Comparison of ENCODE assay signal across 8 cellular contexts in genomic region chr5:74127377-74128338, GRCh38.
DNase-seq lines count a peak whose midpoint lies in the region; ATAC-seq and TF ChIP-seq lines count a peak whose summit lies in the region.

No MANE protein-coding gene starts in this region.

- H3K4me1 Mint-ChIP-seq in T-cell, result no peaks in the 10 kb centered on the region

- H3K36me3 ChIP-seq in H7 (replicated peaks; ENCODE audit: control insufficient read depth, insufficient read depth, low read length), result no peaks in the 10 kb centered on the region
- no peaks in the 10 kb centered on the region for H3K36me3 ChIP-seq in fibroblast of lung (ENCODE audit: control insufficient read depth, insufficient read depth, low read length)

- no peaks in the 10 kb centered on the region for H3K4me1 ChIP-seq in fibroblast of lung (ENCODE audit: control insufficient read depth, extremely low read depth, insufficient read depth, low read length)

- CTCF ChIA-PET in T-cell (lab: Charles Lee), result no interaction called here

- H3K4me3 Mint-ChIP-seq in T-cell, result no peak overlapping the region

- H3K4me2 ChIP-seq in fibroblast of lung (ENCODE audit: extremely low read depth, insufficient read depth, low read length), result peak overlapping the region; percentile 8

- no peak overlapping the region for H3K27ac ChIP-seq in fibroblast of lung (ENCODE audit: insufficient read depth, low read length)

- H2AFZ ChIP-seq in fibroblast of lung (ENCODE audit: low read length), result no peak overlapping the region

- H3K36me3 Mint-ChIP-seq in T-cell, result no peaks in the 10 kb centered on the region

- H3K4me3 ChIP-seq in H7 (ENCODE audit: insufficient read depth, low read depth, low read length), result no peak overlapping the region
- no peak overlapping the region for H3K4me3 ChIP-seq in fibroblast of lung (replicated peaks in 1 of 4; ENCODE audit: control extremely low read depth in 1 of 4, insufficient read depth in 1 of 4, low read depth in 3 of 4, low read length in 4 of 4)

- no peak overlapping the region for H3K9ac ChIP-seq in fibroblast of lung (ENCODE audit: insufficient read depth, low read length)

- H3K9me3 Mint-ChIP-seq in T-cell, result no peaks in the 10 kb centered on the region

- peaks cover 7 to 13% of the 10 kb centered on the region in 2 donors for H3K27me3 Mint-ChIP-seq in T-cell

- H4K20me1 ChIP-seq in fibroblast of lung (ENCODE audit: control insufficient read depth, extremely low read depth, insufficient read depth, low read length), result no peaks in the 10 kb centered on the region

- no peak overlapping the region for H3K27ac Mint-ChIP-seq in T-cell

- TF ChIP-seq CTCF in fibroblast of lung (conservative IDR thresholded peaks at IDR 0.05 in 1 of 2, IDR thresholded peaks at IDR 0.05 in 1 of 2; ENCODE audit: low read depth in 1 of 2, low read length in 2 of 2), result peak in 1 of 2 donors; percentile 33

- no peaks in the 10 kb centered on the region for H3K27me3 ChIP-seq in H7 (ENCODE audit: control insufficient read depth, insufficient read depth, low read length)
- no peaks in the 10 kb centered on the region for H3K27me3 ChIP-seq in fibroblast of lung (ENCODE audit: control insufficient read depth, insufficient read depth, low read length)

- ATAC-seq in T-cell (replicated peaks in 1 of 4) (no peak), GM19328 (IDR thresholded peaks at IDR 0.05; ENCODE audit: unreplicated experiment) (no peak)

- H3K9me3 ChIP-seq in fibroblast of lung (ENCODE audit: control insufficient read depth, insufficient read depth, low read depth, low read length), result no peaks in the 10 kb centered on the region

- DNase-seq in H7, result peak; percentile 33
- DNase-seq in NCI-H748 treated with DMSO at 0.1 percent for 48 hours (lab: John Stamatoyannopoulos, UW), result peak; percentile 93
- DNase-seq in fibroblast of lung (ENCODE audit: low read depth in 2 of 2), result peak; percentile 2 to 46
- DNase-seq in retina, result peak; percentile 44
- DNase-seq in T-cell, result no peak
- no peak for DNase-seq in activated naive CD4-positive, alpha-beta T cell treated with anti-CD3 and anti-CD28 coated beads, Interleukin-2, amount 50 U/mL, for 16 hours
- DNase-seq in inferior parietal cortex (ENCODE audit: extremely low spot score), result no peak

- H3K79me2 ChIP-seq in fibroblast of lung (ENCODE audit: control insufficient read depth, insufficient read depth, low read length), result no peaks in the 10 kb centered on the region

- POLR2A ChIA-PET in T-cell (lab: Charles Lee), result no interaction called here

Comparison
In these comparisons a context has a peak if more than half of its experiments do, and no peak if none do; other contexts are left out.
1. DNase-seq: peak in H7 (single experiment), NCI-H748 treated with DMSO at 0.1 percent for 48 hours (single experiment), fibroblast of lung (2 of 2) and retina (single experiment); none in T-cell (0 of 34), activated naive CD4-positive, alpha-beta T cell treated with anti-CD3 and anti-CD28 coated beads, Interleukin-2, amount 50 U/mL, for 16 hours (single experiment) and inferior parietal cortex (single experiment).